26 cellular contexts compared by ENCODE assay signal in genomic region chr7:13159467-13160184, GRCh38.
DNase-seq lines count a peak whose midpoint lies in the region; ATAC-seq, FAIRE-seq and TF ChIP-seq lines count a peak whose summit lies in the region.
"Had no signal": no experiment of that assay in that cellular context is flagged by ENCODE, and none has a peak within 500 bp of the region (broad histone marks: within the 10 kb centered on the region; RNA-seq: fewer than 3 reads in every experiment).

No MANE protein-coding gene starts in this region.

- no peaks in the 10 kb centered on the region for H3K9me1 ChIP-seq in K562 (ENCODE audit: control insufficient read depth, insufficient read depth, low read length)

- H3K27me3 ChIP-seq in K562 (ENCODE audit: control insufficient read depth in 2 of 2, insufficient read depth in 2 of 2, low read length in 2 of 2), result no peaks in the 10 kb centered on the region
- H3K27me3 ChIP-seq: MG63, pancreas, right atrium auricular region had no signal

- POLR2A ChIA-PET in K562 (lab: Yijun Ruan, JAX), result interaction anchor here (0.9 kb wide), 1 partner anchor 15 kb away, joined by 3 read pairs; no protein-coding TSS in a partner anchor

- H3K4me2 ChIP-seq in K562 (ENCODE audit: insufficient read depth, low read length), result no peak overlapping the region

- H2AFZ ChIP-seq in K562 (ENCODE audit: low read depth, low read length), result no peak overlapping the region

- TF ChIP-seq EP300 in K562 (IDR thresholded peaks at IDR 0.05; ENCODE audit: low read length), result no peak

- in situ Hi-C loops in K562 (cut with MboI), result no loop called here

- BruUV-seq in K562 (replicated peaks; lab: Mats Ljungman, UMichigan), result no TSS peak

- H3K4me3 ChIP-seq in K562, result no peak overlapping the region
- H3K4me3 ChIP-seq: MG63, pancreas, right atrium auricular region had no signal

- CTCF ChIA-PET in K562 (lab: Yijun Ruan, JAX; ENCODE audit: low intra/inter-chr PET ratio), result no interaction called here

- ATAC-seq in GM21390 (IDR thresholded peaks at IDR 0.05; ENCODE audit: unreplicated experiment) (peak; percentile 64), HG03439 (IDR thresholded peaks at IDR 0.05; ENCODE audit: unreplicated experiment) (peak; percentile 57), K562 (no peak), Right ventricle myocardium superior (ENCODE audit: poor library complexity) (no peak)
- ATAC-seq: naive thymus-derived CD8-positive, alpha-beta T cell; pancreas; stimulated activated naive CD8-positive, alpha-beta T cell treated with anti-CD3 and anti-CD28 coated beads, Interleukin-15, Interleukin-2, amounts not matched to agents 100 U/mL and 50 U/mL, for 24 hours had no signal

- no peak overlapping the region for H3K9ac ChIP-seq in K562 (ENCODE audit: insufficient read depth in 1 of 2, low read depth in 2 of 2, low read length in 2 of 2)

- no peak overlapping the region for H3K27ac ChIP-seq in K562 (ENCODE audit: extremely low read depth, low read depth, low read length)
- H3K27ac ChIP-seq: pancreas, right atrium auricular region, WERI-Rb-1 had no signal

- no peak for TF ChIP-seq POLR2A in GM12892 (IDR thresholded peaks at IDR 0.05; ENCODE audit: low read depth, low read length)
- TF ChIP-seq POLR2A in K562 (conservative IDR thresholded peaks at IDR 0.05), result no peak

- no peaks in the 10 kb centered on the region for H3K79me2 ChIP-seq in K562 (ENCODE audit: control insufficient read depth, insufficient read depth, low read length)

- H3K9me3 ChIP-seq in K562 (replicated peaks; ENCODE audit: control insufficient read depth, insufficient read depth, low read depth, low read length), result no peaks in the 10 kb centered on the region
- H3K9me3 ChIP-seq: MG63, pancreas, right atrium auricular region had no signal

- H3K4me1 ChIP-seq in K562 (replicated peaks in 1 of 2; ENCODE audit: control insufficient read depth in 2 of 2, insufficient read depth in 2 of 2, low read length in 2 of 2), result no peaks in the 10 kb centered on the region
- H3K4me1 ChIP-seq: pancreas, right atrium auricular region had no signal

- DNase-seq in GM12892 (ENCODE audit: insufficient read length), result no peak
- no peak for DNase-seq in K562 (ENCODE audit: extremely low read depth in 1 of 4, low spot score in 3 of 4)
- DNase-seq in cardiac septum (ENCODE audit: low spot score), result no peak
- no peak for DNase-seq in NCI-H446 treated with DMSO at 0.1 percent for 48 hours (lab: John Stamatoyannopoulos, UW)
- DNase-seq in DMS79 (lab: John Stamatoyannopoulos, UW), result no peak
- no peak for DNase-seq in Right ventricle myocardium superior
- DNase-seq: activated CD4-positive, alpha-beta T cell treated with anti-CD3 and anti-CD28 coated beads, Interleukin-2, amount 50 U/mL, for 1 hour; activated CD8-positive, alpha-beta memory T cell treated with anti-CD3 and anti-CD28 coated beads, Interleukin-2, amount 50 U/mL, for 4 hours; activated naive CD8-positive, alpha-beta T cell treated with anti-CD3 and anti-CD28 coated beads for 36 hours; CD4-positive, CD25-positive, alpha-beta regulatory T cell; HCEC 1CT; MG63; naive thymus-derived CD8-positive, alpha-beta T cell; NCI-H1694 treated with DMSO at 0.1 percent for 48 hours; NCI-H226; NK-92 treated with Interleukin-12 subunit alpha and Interleukin-12 subunit beta, amount 100 ng/mL, for 24 hours; pancreas; stimulated activated CD4-positive, alpha-beta T cell treated with anti-CD3 and anti-CD28 coated beads, Interleukin-12 subunit alpha, Interleukin-12 subunit beta, amount 100 ng/mL, for 4 hours; stimulated activated CD4-positive, alpha-beta T cell treated with anti-CD3 and anti-CD28 coated beads, Interleukin-4, amount 100 ng/mL, for 4 hours; stimulated activated naive CD8-positive, alpha-beta T cell treated with anti-CD3 and anti-CD28 coated beads, Interleukin-15, Interleukin-2, amounts not matched to agents 100 U/mL and 50 U/mL, for 24 hours; WERI-Rb-1 had no signal

- H3K36me3 ChIP-seq in K562 (ENCODE audit: control insufficient read depth, insufficient read depth, low read length), result no peaks in the 10 kb centered on the region
- H3K36me3 ChIP-seq: MG63, pancreas, right atrium auricular region, WERI-Rb-1 had no signal

- TF ChIP-seq RAD21 in K562 (CRISPR knock-in tag; conservative IDR thresholded peaks at IDR 0.05 in 1 of 2, IDR thresholded peaks at IDR 0.05 in 1 of 2), result no peak

- FAIRE-seq in GM12892 (lab: Jason Lieb, UNC), result peak; percentile 57
- FAIRE-seq in K562 (lab: Jason Lieb, UNC), result no peak
- FAIRE-seq: astrocyte, G401.6, pancreas had no signal

- TF ChIP-seq CTCF in K562 (IDR thresholded peaks at IDR 0.05 in 2 of 3, conservative IDR thresholded peaks at IDR 0.05 in 1 of 3; ENCODE audit: insufficient read depth in 2 of 3, low read depth in 1 of 3, low read length in 3 of 3), result no peak

- WGBS in K562 (ENCODE audit: insufficient coverage, low coverage, missing lambda C conversion rate), result 18% methylated on average over 2 of the region's 2 CpGs

- intact Hi-C loops in K562 (cut with micrococcal nuclease) (no loop called here), cardiac septum (cut with DNase I) (no loop called here), Right ventricle myocardium superior (cut with DNase I) (no loop called here)

- no peaks in the 10 kb centered on the region for H4K20me1 ChIP-seq in K562 (replicated peaks; ENCODE audit: control insufficient read depth, insufficient read depth, low read length)

TF ChIP-seq in K562, 482 proteins besides CTCF, POLR2A, EP300 and RAD21:
- TF ChIP-seq MIER1 (IDR thresholded peaks at IDR 0.05; ENCODE audit: low read depth) (no peak), PKNOX1 (IDR thresholded peaks at IDR 0.05) (0 out of 2 replicates have a peak, but pooled peaks have one; percentile 7), MCM7 (IDR thresholded peaks at IDR 0.05) (0 out of 4 replicates have a peak, but pooled peaks of 1 of the 2 experiments have one; percentile 39)

Comparison
In these comparisons a context has a peak if more than half of its experiments do, and no peak if none do; other contexts are left out.
1. ATAC-seq: peak in GM21390 (single experiment) and HG03439 (single experiment); none in K562 (single experiment) and Right ventricle myocardium superior (single experiment).